Comparison of ENCODE assay signal across 21 cellular contexts in genomic region chr1:9095818-9096217, GRCh38. TPM values are rescaled to one million over a fixed set of nuclear protein-coding genes. Genes with fewer than 3 reads are reported as not detected.
"Had no signal": no experiment of that assay in that cellular context is flagged by ENCODE, and none has a peak within 500 bp of the region (broad histone marks: within the 10 kb centered on the region; RNA-seq: fewer than 3 reads in every experiment).

No MANE protein-coding gene starts in this region.

- H3K4me3 ChIP-seq: MG63, SJSA1, SK-N-MC had no signal

- H3K27ac ChIP-seq: SJSA1, SK-N-MC had no signal

- DNase-seq: Karpas-422, KG1, MG63, NCI-H1092, NCI-H1105 treated with DMSO at 0.1 percent for 48 hours, NCI-H1417 treated with DMSO at 0.1 percent for 48 hours, NCI-H187 treated with DMSO at 0.1 percent for 48 hours, NCI-H2081, NCI-H2107, NCI-H2227 treated with DMSO at 0.1 percent for 48 hours, NCI-H524, NCI-H69, NCI-H774, Right ventricle myocardium superior, RPMI8226, SIG-M5 had no signal

- FAIRE-seq: HTR-8/SVneo, RCC 7860 had no signal

- H3K36me3 ChIP-seq: SJSA1 had no signal

- H3K27me3 ChIP-seq: MG63 had no signal

- H3K9me3 ChIP-seq: MG63 had no signal

RNA-seq across cellular contexts. Expression of gene SLC2A5, which starts 26.4 kb away (rescaled TPM):
- total RNA-seq: NCI-H460, SJSA1 had no signal
